8 cellular contexts compared by ENCODE assay signal in genomic region chr4:102867278-102868152, GRCh38. TPM values are rescaled to one million over a fixed set of nuclear protein-coding genes. Genes with fewer than 3 reads are reported as not detected.
DNase-seq lines count a peak whose midpoint lies in the region; ATAC-seq, FAIRE-seq and TF ChIP-seq lines count a peak whose summit lies in the region.

No MANE protein-coding gene starts in this region.

- H3K4me3 ChIP-seq in right atrium auricular region, result peak overlapping the region; percentile 67 to 68
- H3K4me3 ChIP-seq in fibroblast of villous mesenchyme (ENCODE audit: low read depth, low read length), result peak overlapping the region; percentile 91
- H3K4me3 ChIP-seq in BE2C (ENCODE audit: low read depth, low read length), result no peak overlapping the region

- H3K27ac ChIP-seq in right atrium auricular region, result peak overlapping the region; percentile 97

- no peak for FAIRE-seq in D721Med (lab: Jason Lieb, UNC)

- POLR2A ChIA-PET in T-cell (lab: Charles Lee), result interaction anchor here (0.6 to 3.5 kb wide), 6 partner anchors 16 to 443 kb away, joined by 3 to 65 read pairs (median 5); partner anchors contain the start of gene UBE2D3 (in 1 of the 2)

- no peaks in the 10 kb centered on the region for H3K27me3 Mint-ChIP-seq in T-cell
- no peaks in the 10 kb centered on the region for H3K27me3 Mint-ChIP-seq in stimulated activated naive CD8-positive, alpha-beta T cell treated with anti-CD3 and anti-CD28 coated beads, Interleukin-15, amount 100 ng/mL, for 72 hours

- H3K4me1 ChIP-seq in right atrium auricular region (peaks cover 0 to 23% of the 10 kb centered on the region in 2 donors), BE2C (0 out of 2 replicates have a peak, but pooled peaks cover 3% of the 10 kb centered on the region)

- ATAC-seq in Right ventricle myocardium inferior (no peak), T-cell (replicated peaks in 1 of 4) (no peak), GM18907 (IDR thresholded peaks at IDR 0.05; ENCODE audit: unreplicated experiment) (no peak)
- no peak for ATAC-seq in stimulated activated naive CD8-positive, alpha-beta T cell treated with anti-CD3 and anti-CD28 coated beads, Interleukin-15, amount 100 ng/mL, for 72 hours

- peaks cover 2% of the 10 kb centered on the region for H3K36me3 Mint-ChIP-seq in T-cell

- CTCF ChIA-PET in T-cell (lab: Charles Lee), result interaction anchor here (0.6 to 3.2 kb wide), 3 partner anchors 27 to 436 kb away, joined by 3 to 36 read pairs (median 7); partner anchors contain the start of gene UBE2D3 (in 1 of the 2)

- TF ChIP-seq CTCF in right atrium auricular region (IDR thresholded peaks at IDR 0.05) (no peak), fibroblast of villous mesenchyme (IDR thresholded peaks at IDR 0.05; ENCODE audit: insufficient read depth, low read depth, low read length) (no peak), D721Med (IDR thresholded peaks at IDR 0.05; ENCODE audit: insufficient read depth, missing control alignments) (no peak), BE2C (IDR thresholded peaks at IDR 0.05; ENCODE audit: low read depth, low read length) (no peak)

- peaks cover 48 to 65% (median 63%) of the 10 kb centered on the region in 3 donors for H3K4me1 Mint-ChIP-seq in T-cell
- H3K4me1 Mint-ChIP-seq in stimulated activated naive CD8-positive, alpha-beta T cell treated with anti-CD3 and anti-CD28 coated beads, Interleukin-15, amount 100 ng/mL, for 72 hours, result peaks cover 48% of the 10 kb centered on the region

- DNase-seq in right atrium auricular region (ENCODE audit: low spot score) (no peak), Right ventricle myocardium inferior (ENCODE audit: missing footprints) (no peak), T-cell (no peak), fibroblast of villous mesenchyme (ENCODE audit: low read depth) (no peak), D721Med (ENCODE audit: insufficient read length, low spot score) (no peak), BE2C (no peak)
- DNase-seq in stimulated activated naive CD8-positive, alpha-beta T cell treated with anti-CD3 and anti-CD28 coated beads, Interleukin-15, amount 100 ng/mL, for 72 hours, result no peak

- peak overlapping the region; percentile 91 to 98 (median 96) for H3K4me3 Mint-ChIP-seq in T-cell
- peak overlapping the region; percentile 91 to 96 for H3K4me3 Mint-ChIP-seq in stimulated activated naive CD8-positive, alpha-beta T cell treated with anti-CD3 and anti-CD28 coated beads, Interleukin-15, amount 100 ng/mL, for 72 hours

- no peaks in the 10 kb centered on the region for H3K36me3 ChIP-seq in right atrium auricular region
- H3K36me3 ChIP-seq in BE2C, result no peaks in the 10 kb centered on the region; the same call in 1 of the 2 replicates

- H3K27ac Mint-ChIP-seq in T-cell, result peak overlapping the region; percentile 95 to 96
- H3K27ac Mint-ChIP-seq in stimulated activated naive CD8-positive, alpha-beta T cell treated with anti-CD3 and anti-CD28 coated beads, Interleukin-15, amount 100 ng/mL, for 72 hours, result peak overlapping the region; percentile 99

- no peaks in the 10 kb centered on the region for H3K9me3 Mint-ChIP-seq in T-cell
- H3K9me3 Mint-ChIP-seq in stimulated activated naive CD8-positive, alpha-beta T cell treated with anti-CD3 and anti-CD28 coated beads, Interleukin-15, amount 100 ng/mL, for 72 hours, result no peaks in the 10 kb centered on the region

- intact Hi-C loops in Right ventricle myocardium inferior (cut with DNase I), result loop anchor here (5.0 to 10.0 kb wide), 2 partner anchors 150 to 243 kb away; partner anchors contain the start of gene SLC9B1

- H3K9me3 ChIP-seq in right atrium auricular region, result no peaks in the 10 kb centered on the region
- H3K9me3 ChIP-seq in BE2C, result no peaks in the 10 kb centered on the region

- H3K27me3 ChIP-seq in right atrium auricular region (no peaks in the 10 kb centered on the region), BE2C (no peaks in the 10 kb centered on the region)

RNA-seq across cellular contexts. Expression of gene CISD2, which starts 1.3 kb away (rescaled TPM):
- total RNA-seq in right atrium auricular region (10 to 100 TPM; 10.5 to 11.5 TPM), Right ventricle myocardium inferior (17.1 TPM), T-cell (10 to 100 TPM; 12.2 to 14.2 (median 13.1) TPM), fibroblast of villous mesenchyme (24.2 and 36.3 TPM in 2 replicates)
- polyA plus RNA-seq in BE2C (2012; ENCODE audit: insufficient read depth, insufficient read length, low read depth), result 39.9 TPM

RNA-seq across cellular contexts. Expression of gene UBE2D3, which starts 40.2 kb away (rescaled TPM):
- 100 to 1,000 TPM; 288 to 322 TPM for total RNA-seq in right atrium auricular region
- total RNA-seq in Right ventricle myocardium inferior, result 261 TPM
- 100 to 1,000 TPM; 274 to 487 (median 289) TPM for total RNA-seq in T-cell
- total RNA-seq in fibroblast of villous mesenchyme, result 399 and 495 TPM in 2 replicates
- polyA plus RNA-seq in BE2C (2012; ENCODE audit: insufficient read depth, insufficient read length, low read depth), result 250 TPM
